ENCODE assay signal across 2 cellular contexts in genomic region chr10:69588358-69588757, GRCh38.
A peak's percentile ranks its signal among the peaks of the same experiment; 100 is the strongest.
TF ChIP-seq lines count a peak whose summit lies in the region.

No MANE protein-coding gene starts in this region.

TF ChIP-seq in GM23338, 12 proteins besides CTCF, POLR2A, EP300 and RAD21:
- TF ChIP-seq, protein P1, sequence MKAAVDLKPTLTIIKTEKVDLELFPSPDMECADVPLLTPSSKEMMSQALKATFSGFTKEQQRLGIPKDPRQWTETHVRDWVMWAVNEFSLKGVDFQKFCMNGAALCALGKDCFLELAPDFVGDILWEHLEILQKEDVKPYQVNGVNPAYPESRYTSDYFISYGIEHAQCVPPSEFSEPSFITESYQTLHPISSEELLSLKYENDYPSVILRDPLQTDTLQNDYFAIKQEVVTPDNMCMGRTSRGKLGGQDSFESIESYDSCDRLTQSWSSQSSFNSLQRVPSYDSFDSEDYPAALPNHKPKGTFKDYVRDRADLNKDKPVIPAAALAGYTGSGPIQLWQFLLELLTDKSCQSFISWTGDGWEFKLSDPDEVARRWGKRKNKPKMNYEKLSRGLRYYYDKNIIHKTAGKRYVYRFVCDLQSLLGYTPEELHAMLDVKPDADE (IDR thresholded peaks at IDR 0.05): no peak
- TF ChIP-seq EZH2 (IDR thresholded peaks at IDR 0.05; ENCODE audit: low read depth, unreplicated experiment) (no peak), STAT1 (IDR thresholded peaks at IDR 0.05; ENCODE audit: unreplicated experiment) (no peak), ZNF114 (CRISPR knock-in tag; IDR thresholded peaks at IDR 0.05) (no peak), EZH2phosphoT487 (IDR thresholded peaks at IDR 0.05; ENCODE audit: unreplicated experiment) (no peak), REST (IDR thresholded peaks at IDR 0.05; ENCODE audit: unreplicated experiment) (no peak), ZNF331 (CRISPR knock-in tag; IDR thresholded peaks at IDR 0.05; ENCODE audit: low read depth) (no peak), JUNB (IDR thresholded peaks at IDR 0.05; ENCODE audit: unreplicated experiment) (no peak), POLR2AphosphoS5 (IDR thresholded peaks at IDR 0.05; ENCODE audit: low read depth) (no peak), CREB1 (CRISPR knock-in tag; IDR thresholded peaks at IDR 0.05; ENCODE audit: low read depth) (no peak)

TF ChIP-seq in H1, 55 proteins besides CTCF, POLR2A, EP300 and RAD21:
- peak; percentile 72; the same call in 1 of the 2 replicates for TF ChIP-seq SRF (IDR thresholded peaks at IDR 0.05; ENCODE audit: low read depth, low read length)
- TF ChIP-seq GTF2F1 (IDR thresholded peaks at IDR 0.05; ENCODE audit: borderline replicate concordance, low read depth, low read length): no peak
